ENCODE assay signal across 27 cellular contexts in genomic region chr6:120031837-120032236, GRCh38.
"Had no signal": no experiment of that assay in that cellular context is flagged by ENCODE, and none has a peak within 500 bp of the region (broad histone marks: within the 10 kb centered on the region; RNA-seq: fewer than 3 reads in every experiment).

No MANE protein-coding gene starts in this region.

- H3K36me3 ChIP-seq: colonic mucosa, esophagus muscularis mucosa, esophagus squamous epithelium, gastrocnemius medialis, gastroesophageal sphincter, heart left ventricle, heart right ventricle had no signal

- H3K27me3 ChIP-seq: colonic mucosa, dorsolateral prefrontal cortex, esophagus muscularis mucosa, esophagus squamous epithelium, foreskin keratinocyte, gastrocnemius medialis, gastroesophageal sphincter, heart left ventricle, heart right ventricle had no signal

- H3K4me3 ChIP-seq: colonic mucosa, coronary artery, dorsolateral prefrontal cortex, esophagus muscularis mucosa, esophagus squamous epithelium, gastrocnemius medialis, gastroesophageal sphincter, heart left ventricle, heart right ventricle had no signal

- H3K4me1 ChIP-seq: colonic mucosa, esophagus muscularis mucosa, esophagus squamous epithelium, foreskin keratinocyte, gastrocnemius medialis, gastroesophageal sphincter, heart left ventricle, heart right ventricle had no signal

- H3K9me3 ChIP-seq: colonic mucosa, esophagus muscularis mucosa, esophagus squamous epithelium, gastrocnemius medialis, gastroesophageal sphincter, heart left ventricle had no signal

- ATAC-seq: effector memory CD8-positive, alpha-beta T cell; esophagus mucosa; foreskin keratinocyte; gastrocnemius medialis; gastroesophageal sphincter; heart left ventricle; heart right ventricle had no signal

- DNase-seq: colonic mucosa; cortex of kidney; dermis blood vessel endothelial cell; dorsolateral prefrontal cortex; effector CD4-positive, alpha-beta T cell; effector CD8-positive, alpha-beta T cell; effector memory CD4-positive, alpha-beta T cell; effector memory CD8-positive, alpha-beta T cell; endodermal cell; erythroblast; esophagus squamous epithelium; foreskin fibroblast; foreskin keratinocyte; foreskin melanocyte; gastrocnemius medialis; glutamatergic neuron; head of caudate nucleus; heart left ventricle; heart right ventricle had no signal

- FAIRE-seq: colon, endothelial cell of umbilical vein, frontal cortex had no signal

- H3K27ac ChIP-seq: colonic mucosa, coronary artery, dorsolateral prefrontal cortex, epithelial cell of prostate, esophagus muscularis mucosa, esophagus squamous epithelium, foreskin keratinocyte, gastrocnemius medialis, gastroesophageal sphincter, heart left ventricle, heart right ventricle had no signal
